Comparison of ENCODE assay signal across 8 cellular contexts in genomic region chrX:123830309-123830708, GRCh38. TPM values are rescaled to one million over a fixed set of nuclear protein-coding genes. Genes with fewer than 3 reads are reported as not detected.
A peak's percentile ranks its signal among the peaks of the same experiment; 100 is the strongest.
DNase-seq lines count a peak whose midpoint lies in the region; ATAC-seq and TF ChIP-seq lines count a peak whose summit lies in the region.

No MANE protein-coding gene starts in this region.

- no peak for TF ChIP-seq CTCF in GM06990 (IDR thresholded peaks at IDR 0.05; ENCODE audit: insufficient read depth, low read length, poor library complexity, severe bottlenecking)

- H3K27me3 ChIP-seq in GM06990 (replicated peaks; ENCODE audit: control insufficient read depth, insufficient read depth, low read length), result no peaks in the 10 kb centered on the region

- H3K27ac Mint-ChIP-seq in naive B cell, result peak overlapping the region in 5 of 6 donors; percentile 36 to 92 (median 77)
- H3K27ac Mint-ChIP-seq in natural killer cell treated with Interleukin-12 subunit alpha and Interleukin-12 subunit beta and Interleukin-15 and Interleukin-18, amount 100 ng/mL, for 72 hours, result no peak overlapping the region

- no peaks in the 10 kb centered on the region for H3K36me3 ChIP-seq in GM06990 (ENCODE audit: control insufficient read depth, insufficient read depth, low read length)

- no peaks in the 10 kb centered on the region for H3K36me3 Mint-ChIP-seq in naive B cell
- H3K36me3 Mint-ChIP-seq in natural killer cell treated with Interleukin-12 subunit alpha and Interleukin-12 subunit beta and Interleukin-15 and Interleukin-18, amount 100 ng/mL, for 72 hours, result no peaks in the 10 kb centered on the region

- H3K9me3 Mint-ChIP-seq in naive B cell, result no peaks in the 10 kb centered on the region
- no peaks in the 10 kb centered on the region for H3K9me3 Mint-ChIP-seq in natural killer cell treated with Interleukin-12 subunit alpha and Interleukin-12 subunit beta and Interleukin-15 and Interleukin-18, amount 100 ng/mL, for 72 hours

- peak overlapping the region; percentile 17 to 89 (median 68) for H3K4me3 Mint-ChIP-seq in naive B cell
- H3K4me3 Mint-ChIP-seq in natural killer cell treated with Interleukin-12 subunit alpha and Interleukin-12 subunit beta and Interleukin-15 and Interleukin-18, amount 100 ng/mL, for 72 hours, result no peak overlapping the region

- DNase-seq in GM06990 (ENCODE audit: extremely low read depth, insufficient read length), result peak; percentile 54
- peak; percentile 18 for DNase-seq in SIG-M5 (lab: John Stamatoyannopoulos, UW)
- peak; percentile 65 for DNase-seq in naive B cell
- no peak for DNase-seq in natural killer cell treated with Interleukin-12 subunit alpha and Interleukin-12 subunit beta and Interleukin-15 and Interleukin-18, amount 100 ng/mL, for 72 hours (ENCODE audit: low spot score)
- DNase-seq in NK-92 treated with Interleukin-12 subunit alpha and Interleukin-12 subunit beta, amount 100 ng/mL, for 24 hours (lab: John Stamatoyannopoulos, UW), result no peak

- no peaks in the 10 kb centered on the region for H3K27me3 Mint-ChIP-seq in naive B cell
- peaks cover 10 to 13% of the 10 kb centered on the region in 2 donors for H3K27me3 Mint-ChIP-seq in natural killer cell treated with Interleukin-12 subunit alpha and Interleukin-12 subunit beta and Interleukin-15 and Interleukin-18, amount 100 ng/mL, for 72 hours

- peaks cover 20% of the 10 kb centered on the region in 3 donors for H3K4me1 Mint-ChIP-seq in naive B cell
- H3K4me1 Mint-ChIP-seq in natural killer cell treated with Interleukin-12 subunit alpha and Interleukin-12 subunit beta and Interleukin-15 and Interleukin-18, amount 100 ng/mL, for 72 hours (ENCODE audit: low read depth in 2 of 2), result no peaks in the 10 kb centered on the region

- H3K4me3 ChIP-seq in GM06990 (replicated peaks; ENCODE audit: low read depth, low read length), result no peak overlapping the region

- ATAC-seq in GM19372 (IDR thresholded peaks at IDR 0.05; ENCODE audit: low read depth, unreplicated experiment) (peak; percentile 70), HG03175 (IDR thresholded peaks at IDR 0.05; ENCODE audit: unreplicated experiment) (peak; percentile 93), naive B cell (ENCODE audit: low read depth in 2 of 2) (peak; percentile 94), SK-N-SH treated with all-trans-retinoic acid at 6 μM for 48 hours (no peak)
- no peak for ATAC-seq in natural killer cell treated with Interleukin-12 subunit alpha and Interleukin-12 subunit beta and Interleukin-15 and Interleukin-18, amount 100 ng/mL, for 72 hours

TF ChIP-seq in SK-N-SH treated with all-trans-retinoic acid at 6 μM for 48 hours, 23 proteins besides CTCF, POLR2A, EP300 and RAD21:
- no peak for TF ChIP-seq CREB5 (CRISPR knock-in tag; IDR thresholded peaks at IDR 0.05; ENCODE audit: low read depth)
- no peak for TF ChIP-seq ARNTL (CRISPR knock-in tag; IDR thresholded peaks at IDR 0.05; ENCODE audit: borderline replicate concordance, low read depth)
- TF ChIP-seq ZNF70 (CRISPR knock-in tag; IDR thresholded peaks at IDR 0.05), result no peak
- no peak for TF ChIP-seq ZNF8 (CRISPR knock-in tag; IDR thresholded peaks at IDR 0.05)
- no peak for TF ChIP-seq TCF4 (CRISPR knock-in tag; IDR thresholded peaks at IDR 0.05; ENCODE audit: borderline replicate concordance)
- TF ChIP-seq BACH2 (CRISPR knock-in tag; IDR thresholded peaks at IDR 0.05; ENCODE audit: borderline replicate concordance), result no peak

RNA-seq across cellular contexts. Expression of gene XIAP, which starts 29.5 kb away (rescaled TPM):
- polyA plus RNA-seq in naive B cell (ENCODE audit: low read depth in 6 of 6), result 10 to 100 TPM in 2 of 6 donors, 1 to 10 TPM in 4; 2.5 to 15.8 (median 9.4) TPM
- 10 to 100 TPM; 56.1 to 63.8 TPM for total RNA-seq in natural killer cell treated with Interleukin-12 subunit alpha and Interleukin-12 subunit beta and Interleukin-15 and Interleukin-18, amount 100 ng/mL, for 72 hours

Comparison
In these comparisons a context has a peak if more than half of its experiments do, and no peak if none do; other contexts are left out.
1. DNase-seq: peak in GM06990 (single experiment), SIG-M5 (single experiment) and naive B cell (single experiment); none in natural killer cell treated with Interleukin-12 subunit alpha and Interleukin-12 subunit beta and Interleukin-15 and Interleukin-18, amount 100 ng/mL, for 72 hours (single experiment) and NK-92 treated with Interleukin-12 subunit alpha and Interleukin-12 subunit beta, amount 100 ng/mL, for 24 hours (single experiment).
2. ATAC-seq: peak in GM19372 (single experiment), HG03175 (single experiment) and naive B cell (2 of 2); none in SK-N-SH treated with all-trans-retinoic acid at 6 μM for 48 hours (single experiment) and natural killer cell treated with Interleukin-12 subunit alpha and Interleukin-12 subunit beta and Interleukin-15 and Interleukin-18, amount 100 ng/mL, for 72 hours (0 of 2).
3. H3K27ac Mint-ChIP-seq: peak in naive B cell (5 of 6); none in natural killer cell treated with Interleukin-12 subunit alpha and Interleukin-12 subunit beta and Interleukin-15 and Interleukin-18, amount 100 ng/mL, for 72 hours (0 of 2).